ENCODE assay signal across 1 cellular context in the genomic region with DNA sequence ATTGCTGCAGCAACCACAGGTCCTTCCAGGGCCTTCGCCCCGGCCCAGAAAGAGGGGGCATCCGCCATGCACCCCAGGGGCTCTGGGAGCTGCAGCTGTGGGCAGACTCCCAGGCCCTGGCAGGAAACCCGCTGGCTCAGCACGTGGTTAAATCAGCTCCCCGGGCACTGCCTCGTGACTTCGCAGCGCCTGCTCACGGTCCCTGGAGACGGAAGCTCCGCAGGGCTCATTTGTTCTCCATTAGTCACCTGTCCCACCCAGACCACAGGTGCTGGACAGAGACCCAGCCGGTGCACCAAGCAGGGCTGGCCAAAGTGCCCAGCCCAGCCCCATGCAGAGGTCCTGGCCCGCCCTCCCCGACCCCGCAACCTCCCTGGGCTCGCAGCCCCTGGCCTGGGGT.
TF ChIP-seq lines count a peak whose summit lies in the region.

No MANE protein-coding gene starts in this region.

TF ChIP-seq in GM23338, 12 proteins besides CTCF, POLR2A, EP300 and RAD21 (continued from another document):
- TF ChIP-seq, protein P1, sequence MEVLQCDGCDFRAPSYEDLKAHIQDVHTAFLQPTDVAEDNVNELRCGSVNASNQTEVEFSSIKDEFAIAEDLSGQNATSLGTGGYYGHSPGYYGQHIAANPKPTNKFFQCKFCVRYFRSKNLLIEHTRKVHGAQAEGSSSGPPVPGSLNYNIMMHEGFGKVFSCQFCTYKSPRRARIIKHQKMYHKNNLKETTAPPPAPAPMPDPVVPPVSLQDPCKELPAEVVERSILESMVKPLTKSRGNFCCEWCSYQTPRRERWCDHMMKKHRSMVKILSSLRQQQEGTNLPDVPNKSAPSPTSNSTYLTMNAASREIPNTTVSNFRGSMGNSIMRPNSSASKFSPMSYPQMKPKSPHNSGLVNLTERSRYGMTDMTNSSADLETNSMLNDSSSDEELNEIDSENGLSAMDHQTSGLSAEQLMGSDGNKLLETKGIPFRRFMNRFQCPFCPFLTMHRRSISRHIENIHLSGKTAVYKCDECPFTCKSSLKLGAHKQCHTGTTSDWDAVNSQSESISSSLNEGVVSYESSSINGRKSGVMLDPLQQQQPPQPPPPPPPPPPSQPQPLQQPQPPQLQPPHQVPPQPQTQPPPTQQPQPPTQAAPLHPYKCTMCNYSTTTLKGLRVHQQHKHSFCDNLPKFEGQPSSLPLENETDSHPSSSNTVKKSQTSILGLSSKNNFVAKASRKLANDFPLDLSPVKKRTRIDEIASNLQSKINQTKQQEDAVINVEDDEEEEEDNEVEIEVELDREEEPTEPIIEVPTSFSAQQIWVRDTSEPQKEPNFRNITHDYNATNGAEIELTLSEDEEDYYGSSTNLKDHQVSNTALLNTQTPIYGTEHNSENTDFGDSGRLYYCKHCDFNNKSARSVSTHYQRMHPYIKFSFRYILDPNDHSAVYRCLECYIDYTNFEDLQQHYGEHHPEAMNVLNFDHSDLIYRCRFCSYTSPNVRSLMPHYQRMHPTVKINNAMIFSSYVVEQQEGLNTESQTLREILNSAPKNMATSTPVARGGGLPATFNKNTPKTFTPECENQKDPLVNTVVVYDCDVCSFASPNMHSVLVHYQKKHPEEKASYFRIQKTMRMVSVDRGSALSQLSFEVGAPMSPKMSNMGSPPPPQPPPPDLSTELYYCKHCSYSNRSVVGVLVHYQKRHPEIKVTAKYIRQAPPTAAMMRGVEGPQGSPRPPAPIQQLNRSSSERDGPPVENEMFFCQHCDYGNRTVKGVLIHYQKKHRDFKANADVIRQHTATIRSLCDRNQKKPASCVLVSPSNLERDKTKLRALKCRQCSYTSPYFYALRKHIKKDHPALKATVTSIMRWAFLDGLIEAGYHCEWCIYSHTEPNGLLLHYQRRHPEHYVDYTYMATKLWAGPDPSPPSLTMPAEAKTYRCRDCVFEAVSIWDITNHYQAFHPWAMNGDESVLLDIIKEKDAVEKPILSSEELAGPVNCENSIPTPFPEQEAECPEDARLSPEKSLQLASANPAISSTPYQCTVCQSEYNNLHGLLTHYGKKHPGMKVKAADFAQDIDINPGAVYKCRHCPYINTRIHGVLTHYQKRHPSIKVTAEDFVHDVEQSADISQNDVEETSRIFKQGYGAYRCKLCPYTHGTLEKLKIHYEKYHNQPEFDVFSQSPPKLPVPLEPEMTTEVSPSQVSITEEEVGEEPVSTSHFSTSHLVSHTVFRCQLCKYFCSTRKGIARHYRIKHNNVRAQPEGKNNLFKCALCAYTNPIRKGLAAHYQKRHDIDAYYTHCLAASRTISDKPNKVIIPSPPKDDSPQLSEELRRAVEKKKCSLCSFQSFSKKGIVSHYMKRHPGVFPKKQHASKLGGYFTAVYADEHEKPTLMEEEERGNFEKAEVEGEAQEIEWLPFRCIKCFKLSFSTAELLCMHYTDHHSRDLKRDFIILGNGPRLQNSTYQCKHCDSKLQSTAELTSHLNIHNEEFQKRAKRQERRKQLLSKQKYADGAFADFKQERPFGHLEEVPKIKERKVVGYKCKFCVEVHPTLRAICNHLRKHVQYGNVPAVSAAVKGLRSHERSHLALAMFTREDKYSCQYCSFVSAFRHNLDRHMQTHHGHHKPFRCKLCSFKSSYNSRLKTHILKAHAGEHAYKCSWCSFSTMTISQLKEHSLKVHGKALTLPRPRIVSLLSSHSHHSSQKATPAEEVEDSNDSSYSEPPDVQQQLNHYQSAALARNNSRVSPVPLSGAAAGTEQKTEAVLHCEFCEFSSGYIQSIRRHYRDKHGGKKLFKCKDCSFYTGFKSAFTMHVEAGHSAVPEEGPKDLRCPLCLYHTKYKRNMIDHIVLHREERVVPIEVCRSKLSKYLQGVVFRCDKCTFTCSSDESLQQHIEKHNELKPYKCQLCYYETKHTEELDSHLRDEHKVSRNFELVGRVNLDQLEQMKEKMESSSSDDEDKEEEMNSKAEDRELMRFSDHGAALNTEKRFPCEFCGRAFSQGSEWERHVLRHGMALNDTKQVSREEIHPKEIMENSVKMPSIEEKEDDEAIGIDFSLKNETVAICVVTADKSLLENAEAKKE (CRISPR knock-in tag; IDR thresholded peaks at IDR 0.05): no peak
- TF ChIP-seq POLR2AphosphoS5 (IDR thresholded peaks at IDR 0.05; ENCODE audit: low read depth): no peak
